In genomic region chr5:130166839-130167490, GRCh38 we compare ENCODE assay signal across 18 cellular contexts.
"Had no signal": no experiment of that assay in that cellular context is flagged by ENCODE, and none has a peak within 500 bp of the region (broad histone marks: within the 10 kb centered on the region; RNA-seq: fewer than 3 reads in every experiment).

No MANE protein-coding gene starts in this region.

- H3K9me3 Mint-ChIP-seq: activated naive CD4-positive, alpha-beta T cell treated with anti-CD3 and anti-CD28 coated beads, Interleukin-2, amount 10 ng/mL, durations not matched to agents 7 days and 5 days; activated T-helper 17 cell treated with anti-CD3 and anti-CD28 coated beads, Interleukin-2, amount 50 U/mL, for 72 hours; dendritic cell treated with granulocyte-macrophage colony-stimulating factor and Interleukin-4, amounts not matched to agents 40 ng/mL and 50 ng/mL, for 4 days; neural crest cell; T-cell had no signal

- DNase-seq: activated CD4-positive, alpha-beta T cell treated with anti-CD3 and anti-CD28 coated beads for 48 hours; activated CD8-positive, alpha-beta memory T cell treated with anti-CD3 and anti-CD28 coated beads for 24 hours; activated naive CD4-positive, alpha-beta T cell treated with anti-CD3 and anti-CD28 coated beads, Interleukin-2, amount 10 ng/mL, durations not matched to agents 7 days and 5 days; adrenal gland; hypothalamus; kidney; left ventricle myocardium superior; mesenchymal stem cell; ovary; sigmoid colon; stimulated activated CD4-positive, alpha-beta T cell treated with anti-CD3 and anti-CD28 coated beads, Interleukin-12 subunit alpha, Interleukin-12 subunit beta, amount 100 ng/mL, for 4 hours; stimulated activated naive CD8-positive, alpha-beta T cell treated with anti-CD3 and anti-CD28 coated beads, Interleukin-15, Interleukin-2, amounts not matched to agents 100 U/mL and 50 U/mL, for 24 hours; T-cell; upper lobe of left lung had no signal

- H3K36me3 ChIP-seq: adrenal gland, ovary, sigmoid colon, upper lobe of left lung had no signal

- H3K4me1 ChIP-seq: adrenal gland, sigmoid colon, upper lobe of left lung had no signal

- H3K36me3 Mint-ChIP-seq: activated naive CD4-positive, alpha-beta T cell treated with anti-CD3 and anti-CD28 coated beads, Interleukin-2, amount 10 ng/mL, durations not matched to agents 7 days and 5 days; T-cell had no signal

- H3K9me3 ChIP-seq: adrenal gland, ovary, sigmoid colon, upper lobe of left lung had no signal

- ATAC-seq: activated T-helper 17 cell treated with anti-CD3 and anti-CD28 coated beads, Interleukin-2, amount 50 U/mL, for 72 hours; esophagus mucosa; left ventricle myocardium superior; stimulated activated naive CD8-positive, alpha-beta T cell treated with anti-CD3 and anti-CD28 coated beads, Interleukin-15, Interleukin-2, amounts not matched to agents 100 U/mL and 50 U/mL, for 24 hours; T-cell had no signal

- H3K4me1 Mint-ChIP-seq: activated naive CD4-positive, alpha-beta T cell treated with anti-CD3 and anti-CD28 coated beads, Interleukin-2, amount 10 ng/mL, durations not matched to agents 7 days and 5 days; activated T-helper 17 cell treated with anti-CD3 and anti-CD28 coated beads, Interleukin-2, amount 50 U/mL, for 72 hours; neural crest cell; T-cell had no signal

- H3K27me3 Mint-ChIP-seq: activated naive CD4-positive, alpha-beta T cell treated with anti-CD3 and anti-CD28 coated beads, Interleukin-2, amount 10 ng/mL, durations not matched to agents 7 days and 5 days; dendritic cell treated with granulocyte-macrophage colony-stimulating factor and Interleukin-4, amounts not matched to agents 40 ng/mL and 50 ng/mL, for 4 days had no signal

- H3K4me3 ChIP-seq: adrenal gland, ovary, sigmoid colon, upper lobe of left lung had no signal

- H3K27ac ChIP-seq: adrenal gland, ovary, sigmoid colon, upper lobe of left lung had no signal

- H3K4me3 Mint-ChIP-seq: activated naive CD4-positive, alpha-beta T cell treated with anti-CD3 and anti-CD28 coated beads, Interleukin-2, amount 10 ng/mL, durations not matched to agents 7 days and 5 days; activated T-helper 17 cell treated with anti-CD3 and anti-CD28 coated beads, Interleukin-2, amount 50 U/mL, for 72 hours; dendritic cell treated with granulocyte-macrophage colony-stimulating factor and Interleukin-4, amounts not matched to agents 40 ng/mL and 50 ng/mL, for 4 days; neural crest cell; T-cell had no signal

- H3K27me3 ChIP-seq: adrenal gland, ovary, sigmoid colon, upper lobe of left lung had no signal

- H3K27ac Mint-ChIP-seq: activated naive CD4-positive, alpha-beta T cell treated with anti-CD3 and anti-CD28 coated beads, Interleukin-2, amount 10 ng/mL, durations not matched to agents 7 days and 5 days; activated T-helper 17 cell treated with anti-CD3 and anti-CD28 coated beads, Interleukin-2, amount 50 U/mL, for 72 hours; dendritic cell treated with granulocyte-macrophage colony-stimulating factor and Interleukin-4, amounts not matched to agents 40 ng/mL and 50 ng/mL, for 4 days; T-cell had no signal
